ENCODE assay signal across 8 cellular contexts in genomic region chr10:103350522-103351260, GRCh38. TPM values are rescaled to one million over a fixed set of nuclear protein-coding genes. Genes with fewer than 3 reads are reported as not detected.
DNase-seq lines count a peak whose midpoint lies in the region; ATAC-seq and TF ChIP-seq lines count a peak whose summit lies in the region.

PCGF6 (minus strand) TSS chr10:103351140; CDS start chr10:103351066, 74 bp downstream.

- POLR2A ChIA-PET in GM10248 (lab: Yijun Ruan, JAX) (no interaction called here), HEK293 (lab: Yijun Ruan, JAX) (interaction anchor here (0.6 to 2.3 kb wide), 9 partner anchors 9 to 306 kb away, joined by 3 to 21 read pairs (median 4); partner anchors contain the start of genes ATP5MK, PDCD11 and TAF5)

- H3K36me3 Mint-ChIP-seq in type B pancreatic cell: peaks cover 3% of the 10 kb centered on the region

- peak; percentile 54 for TF ChIP-seq POLR2A in NB4 (IDR thresholded peaks at IDR 0.05; ENCODE audit: extremely low read depth, insufficient read length)

- intact Hi-C loops in heart right ventricle (cut with DNase I) (no loop called here), posterior vena cava (cut with DNase I) (no loop called here)

- 0% methylated on average over 76 to 82 of the region's 82 CpGs for WGBS in heart right ventricle, 2 donors

- TF ChIP-seq CTCF in GM10248 (IDR thresholded peaks at IDR 0.05; ENCODE audit: control extremely low read depth, extremely low read depth, low read depth, missing control alignments) (no peak), HEK293 (tag by site-specific recombination; IDR thresholded peaks at IDR 0.05) (peak; percentile 40; the same call in 1 of the 2 replicates), NB4 (IDR thresholded peaks at IDR 0.05; ENCODE audit: low read depth, low read length) (no peak), heart right ventricle (IDR thresholded peaks at IDR 0.05) (peak in 3 of 9 donors; percentile 30 to 35 (median 32)), type B pancreatic cell (conservative IDR thresholded peaks at IDR 0.05) (no peak)

- peak within 1 kb of the TSS; percentile 63 for H3K27ac Mint-ChIP-seq in type B pancreatic cell

- H3K4me1 Mint-ChIP-seq in type B pancreatic cell (ENCODE audit: unreplicated experiment): peaks cover 4% of the 10 kb centered on the region

- H3K27ac ChIP-seq in HEK293 (ENCODE audit: extremely low read depth, low read depth, low read length) (peak within 1 kb of the TSS; percentile 90), heart right ventricle (peak within 1 kb of the TSS in 9 of 10 donors; percentile 68 to 90 (median 83))

- no peaks in the 10 kb centered on the region for H3K9me3 ChIP-seq in HEK293 (ENCODE audit: control insufficient read depth, insufficient read depth, low read depth, low read length)
- H3K9me3 ChIP-seq in heart right ventricle: no peaks in the 10 kb centered on the region

- peak; percentile 95 for DNase-seq in GM10248 (ENCODE audit: extremely low spot score)
- peak; percentile 95 for DNase-seq in NB4 (ENCODE audit: low read depth)
- peak; percentile 38 to 79 (median 52) for DNase-seq in T-helper 1 cell
- DNase-seq in amniotic epithelial cell (ENCODE audit: low read depth): peak; percentile 57
- DNase-seq in heart right ventricle: peak; percentile 82 to 88
- peak; percentile 94 for DNase-seq in posterior vena cava (ENCODE audit: low spot score)
- DNase-seq in type B pancreatic cell (ENCODE audit: extremely low spot score, unreplicated experiment): peak; percentile 91

- peak; percentile 95 to 99 (median 97) for ATAC-seq in heart right ventricle

- no peaks in the 10 kb centered on the region for H3K4me1 ChIP-seq in HEK293 (ENCODE audit: control insufficient read depth, insufficient read depth, low read length)
- peaks cover 0 to 21% (median 11%) of the 10 kb centered on the region in 9 donors for H3K4me1 ChIP-seq in heart right ventricle

- H3K4me3 Mint-ChIP-seq in type B pancreatic cell: peak within 1 kb of the TSS; percentile 93

- H3K9me3 Mint-ChIP-seq in type B pancreatic cell: no peaks in the 10 kb centered on the region

- no peaks in the 10 kb centered on the region for H3K27me3 ChIP-seq in heart right ventricle

- CTCF ChIA-PET in GM10248 (lab: Yijun Ruan, JAX) (interaction anchor here (1.0 to 2.1 kb wide), 4 partner anchors 14 to 433 kb away, joined by 3 to 7 read pairs (median 4); partner anchors contain the start of gene CNNM2), HEK293 (lab: Yijun Ruan, JAX) (interaction anchor here (0.5 to 1.5 kb wide), 3 partner anchors 17 to 135 kb away, joined by 3 to 5 read pairs (median 5); no protein-coding TSS in a partner anchor)

- peak within 1 kb of the TSS; percentile 70 for H3K4me3 ChIP-seq in HEK293 (ENCODE audit: low read depth, low read length)
- H3K4me3 ChIP-seq in NB4 (ENCODE audit: low read depth, low read length): peak within 1 kb of the TSS; percentile 79
- H3K4me3 ChIP-seq in heart right ventricle: peak within 1 kb of the TSS; percentile 60 to 99 (median 80)

- no peaks in the 10 kb centered on the region for H3K27me3 Mint-ChIP-seq in type B pancreatic cell

- H3K36me3 ChIP-seq in HEK293 (ENCODE audit: control insufficient read depth in 2 of 2, insufficient read depth in 1 of 2, low read length in 2 of 2): peaks cover 30 to 34% of the 10 kb centered on the region in 2 experiments
- peaks cover 0 to 34% (median 17%) of the 10 kb centered on the region in 9 donors for H3K36me3 ChIP-seq in heart right ventricle

TF ChIP-seq in HEK293, 187 proteins besides CTCF, POLR2A, EP300 and RAD21 (continues in another document):
- 0 out of 2 replicates have a peak, but pooled peaks have one; percentile 11 for TF ChIP-seq ZNF843 (tag by site-specific recombination; IDR thresholded peaks at IDR 0.05)
- TF ChIP-seq, protein P1, sequence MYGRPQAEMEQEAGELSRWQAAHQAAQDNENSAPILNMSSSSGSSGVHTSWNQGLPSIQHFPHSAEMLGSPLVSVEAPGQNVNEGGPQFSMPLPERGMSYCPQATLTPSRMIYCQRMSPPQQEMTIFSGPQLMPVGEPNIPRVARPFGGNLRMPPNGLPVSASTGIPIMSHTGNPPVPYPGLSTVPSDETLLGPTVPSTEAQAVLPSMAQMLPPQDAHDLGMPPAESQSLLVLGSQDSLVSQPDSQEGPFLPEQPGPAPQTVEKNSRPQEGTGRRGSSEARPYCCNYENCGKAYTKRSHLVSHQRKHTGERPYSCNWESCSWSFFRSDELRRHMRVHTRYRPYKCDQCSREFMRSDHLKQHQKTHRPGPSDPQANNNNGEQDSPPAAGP (tag by site-specific recombination; IDR thresholded peaks at IDR 0.05): 0 out of 2 replicates have a peak, but pooled peaks have one; percentile 6
- no peak for TF ChIP-seq ZNF416 (tag by site-specific recombination; IDR thresholded peaks at IDR 0.05)
- TF ChIP-seq GLIS2 (tag by site-specific recombination; IDR thresholded peaks at IDR 0.05): peak; percentile 95
- TF ChIP-seq PRDM10 (tag by site-specific recombination; IDR thresholded peaks at IDR 0.05): peak; percentile 38; the same call in 1 of the 2 replicates
- peak; percentile 80 for TF ChIP-seq ZNF76 (tag by site-specific recombination; IDR thresholded peaks at IDR 0.05; ENCODE audit: borderline replicate concordance, low read depth)
- TF ChIP-seq, protein P2, sequence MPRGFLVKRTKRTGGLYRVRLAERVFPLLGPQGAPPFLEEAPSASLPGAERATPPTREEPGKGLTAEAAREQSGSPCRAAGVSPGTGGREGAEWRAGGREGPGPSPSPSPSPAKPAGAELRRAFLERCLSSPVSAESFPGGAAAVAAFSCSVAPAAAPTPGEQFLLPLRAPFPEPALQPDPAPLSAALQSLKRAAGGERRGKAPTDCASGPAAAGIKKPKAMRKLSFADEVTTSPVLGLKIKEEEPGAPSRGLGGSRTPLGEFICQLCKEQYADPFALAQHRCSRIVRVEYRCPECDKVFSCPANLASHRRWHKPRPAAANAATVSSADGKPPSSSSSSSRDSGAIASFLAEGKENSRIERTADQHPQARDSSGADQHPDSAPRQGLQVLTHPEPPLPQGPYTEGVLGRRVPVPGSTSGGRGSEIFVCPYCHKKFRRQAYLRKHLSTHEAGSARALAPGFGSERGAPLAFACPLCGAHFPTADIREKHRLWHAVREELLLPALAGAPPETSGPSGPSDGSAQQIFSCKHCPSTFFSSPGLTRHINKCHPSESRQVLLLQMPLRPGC (tag by site-specific recombination; IDR thresholded peaks at IDR 0.05): no peak
- no peak for TF ChIP-seq ZNF433 (tag by site-specific recombination; IDR thresholded peaks at IDR 0.05; ENCODE audit: low read depth)
- TF ChIP-seq SCRT1 (tag by site-specific recombination; IDR thresholded peaks at IDR 0.05; ENCODE audit: borderline replicate concordance): no peak
- no peak for TF ChIP-seq ZNF521 (tag by site-specific recombination; IDR thresholded peaks at IDR 0.05)
- no peak for TF ChIP-seq ZNF548 (tag by site-specific recombination; IDR thresholded peaks at IDR 0.05)
- TF ChIP-seq ZNF121 (tag by site-specific recombination; IDR thresholded peaks at IDR 0.05): no peak
- TF ChIP-seq YY1 (tag by site-specific recombination; IDR thresholded peaks at IDR 0.05): peak; percentile 35; the same call in 1 of the 2 replicates
- no peak for TF ChIP-seq HOXD13 (CRISPR knock-in tag; IDR thresholded peaks at IDR 0.05; ENCODE audit: borderline replicate concordance)
- no peak for TF ChIP-seq ELK4 (IDR thresholded peaks at IDR 0.05; ENCODE audit: borderline replicate concordance, low read depth, low read length)

RNA-seq across cellular contexts. Expression of gene PCGF6, which starts in this region (rescaled TPM):
- total RNA-seq in heart right ventricle (1 to 10 TPM; 5.5 to 8.0 (median 6.5) TPM), posterior vena cava (10 to 100 TPM; 10.6 to 11.6 TPM), type B pancreatic cell (ENCODE audit: low replicate concordance) (9.0 and 14.5 TPM in 2 replicates)
- 1 to 10 TPM; 6.1 to 7.4 TPM for polyA plus RNA-seq in heart right ventricle

Comparison
In these comparisons a context has a peak if more than half of its experiments do, and no peak if none do; other contexts are left out.
1. Peak in every context shown above with its lines: DNase-seq, ATAC-seq, H3K4me3 ChIP-seq and H3K27ac ChIP-seq.